ENCODE assay signal across 14 cellular contexts in genomic region chr1:227058321-227058751, GRCh38.
DNase-seq lines count a peak whose midpoint lies in the region; ATAC-seq and TF ChIP-seq lines count a peak whose summit lies in the region.
"Had no signal": no experiment of that assay in that cellular context is flagged by ENCODE, and none has a peak within 500 bp of the region (broad histone marks: within the 10 kb centered on the region; RNA-seq: fewer than 3 reads in every experiment).

No MANE protein-coding gene starts in this region.

- no peak for TF ChIP-seq CTCF in retinal pigment epithelial cell (conservative IDR thresholded peaks at IDR 0.05; ENCODE audit: low read depth, low read length)

- DNase-seq in GM03348 (ENCODE audit: low spot score) (peak; percentile 41), SW480 (ENCODE audit: low spot score) (peak; percentile 68), fibroblast of peridontal ligament (ENCODE audit: extremely low read depth) (peak; percentile 70), retinal pigment epithelial cell (ENCODE audit: low read depth) (peak; percentile 20)
- DNase-seq: activated CD4-positive, alpha-beta T cell treated with anti-CD3 and anti-CD28 coated beads for 1 hour; CD8-positive, alpha-beta memory T cell; left lung; NCI-H1417; sigmoid colon; stimulated activated naive CD8-positive, alpha-beta T cell treated with anti-CD3 and anti-CD28 coated beads, Interleukin-15, amount 100 ng/mL, for 72 hours had no signal

- H3K4me3 ChIP-seq in retinal pigment epithelial cell (ENCODE audit: low read length) = no peak overlapping the region
- H3K4me3 ChIP-seq: left lung, sigmoid colon had no signal

- ATAC-seq in GM21390 (IDR thresholded peaks at IDR 0.05; ENCODE audit: unreplicated experiment) = no peak
- ATAC-seq in GM18511 (IDR thresholded peaks at IDR 0.05; ENCODE audit: unreplicated experiment) = no peak
- ATAC-seq in GM18861 (IDR thresholded peaks at IDR 0.05; ENCODE audit: unreplicated experiment) = no peak
- ATAC-seq in GM19463 (IDR thresholded peaks at IDR 0.05; ENCODE audit: unreplicated experiment) = no peak
- ATAC-seq: left lung; stimulated activated naive CD8-positive, alpha-beta T cell treated with anti-CD3 and anti-CD28 coated beads, Interleukin-15, amount 100 ng/mL, for 72 hours had no signal

Comparison
In these comparisons a context has a peak if more than half of its experiments do, and no peak if none do; other contexts are left out.
1. DNase-seq: peak in every context shown above with its lines; median percentile 70 in fibroblast of peridontal ligament; 68 in SW480; 41 in GM03348; 20 in retinal pigment epithelial cell.